Comparison of ENCODE assay signal across 1 cellular context in genomic region chr7:107035446-107035845, GRCh38.
TF ChIP-seq lines count a peak whose summit lies in the region.

No MANE protein-coding gene starts in this region.

TF ChIP-seq in K562, 482 proteins besides CTCF, POLR2A, EP300 and RAD21 (continued from another document and continues in another):
- TF ChIP-seq, protein P1, sequence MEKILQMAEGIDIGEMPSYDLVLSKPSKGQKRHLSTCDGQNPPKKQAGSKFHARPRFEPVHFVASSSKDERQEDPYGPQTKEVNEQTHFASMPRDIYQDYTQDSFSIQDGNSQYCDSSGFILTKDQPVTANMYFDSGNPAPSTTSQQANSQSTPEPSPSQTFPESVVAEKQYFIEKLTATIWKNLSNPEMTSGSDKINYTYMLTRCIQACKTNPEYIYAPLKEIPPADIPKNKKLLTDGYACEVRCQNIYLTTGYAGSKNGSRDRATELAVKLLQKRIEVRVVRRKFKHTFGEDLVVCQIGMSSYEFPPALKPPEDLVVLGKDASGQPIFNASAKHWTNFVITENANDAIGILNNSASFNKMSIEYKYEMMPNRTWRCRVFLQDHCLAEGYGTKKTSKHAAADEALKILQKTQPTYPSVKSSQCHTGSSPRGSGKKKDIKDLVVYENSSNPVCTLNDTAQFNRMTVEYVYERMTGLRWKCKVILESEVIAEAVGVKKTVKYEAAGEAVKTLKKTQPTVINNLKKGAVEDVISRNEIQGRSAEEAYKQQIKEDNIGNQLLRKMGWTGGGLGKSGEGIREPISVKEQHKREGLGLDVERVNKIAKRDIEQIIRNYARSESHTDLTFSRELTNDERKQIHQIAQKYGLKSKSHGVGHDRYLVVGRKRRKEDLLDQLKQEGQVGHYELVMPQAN (IDR thresholded peaks at IDR 0.05; ENCODE audit: borderline replicate concordance), result no peak
- TF ChIP-seq, protein P2, sequence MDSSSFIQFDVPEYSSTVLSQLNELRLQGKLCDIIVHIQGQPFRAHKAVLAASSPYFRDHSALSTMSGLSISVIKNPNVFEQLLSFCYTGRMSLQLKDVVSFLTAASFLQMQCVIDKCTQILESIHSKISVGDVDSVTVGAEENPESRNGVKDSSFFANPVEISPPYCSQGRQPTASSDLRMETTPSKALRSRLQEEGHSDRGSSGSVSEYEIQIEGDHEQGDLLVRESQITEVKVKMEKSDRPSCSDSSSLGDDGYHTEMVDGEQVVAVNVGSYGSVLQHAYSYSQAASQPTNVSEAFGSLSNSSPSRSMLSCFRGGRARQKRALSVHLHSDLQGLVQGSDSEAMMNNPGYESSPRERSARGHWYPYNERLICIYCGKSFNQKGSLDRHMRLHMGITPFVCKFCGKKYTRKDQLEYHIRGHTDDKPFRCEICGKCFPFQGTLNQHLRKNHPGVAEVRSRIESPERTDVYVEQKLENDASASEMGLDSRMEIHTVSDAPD (CRISPR knock-in tag; IDR thresholded peaks at IDR 0.05), result no peak
- TF ChIP-seq CBX1 (IDR thresholded peaks at IDR 0.05; ENCODE audit: low read depth), result no peak
- TF ChIP-seq PTBP1 (IDR thresholded peaks at IDR 0.05; ENCODE audit: low read depth, low read length), result no peak
- no peak for TF ChIP-seq ZNF197 (CRISPR knock-in tag; IDR thresholded peaks at IDR 0.05; ENCODE audit: low read depth)
- TF ChIP-seq GABPB1 (CRISPR knock-in tag; IDR thresholded peaks at IDR 0.05), result no peak
- no peak for TF ChIP-seq HSF4 (CRISPR knock-in tag; IDR thresholded peaks at IDR 0.05; ENCODE audit: borderline replicate concordance)
- no peak for TF ChIP-seq SPI1 (IDR thresholded peaks at IDR 0.05; ENCODE audit: borderline replicate concordance, low read depth, low read length)
- no peak for TF ChIP-seq TGIF2 (CRISPR knock-in tag; IDR thresholded peaks at IDR 0.05)
- TF ChIP-seq, protein P3, sequence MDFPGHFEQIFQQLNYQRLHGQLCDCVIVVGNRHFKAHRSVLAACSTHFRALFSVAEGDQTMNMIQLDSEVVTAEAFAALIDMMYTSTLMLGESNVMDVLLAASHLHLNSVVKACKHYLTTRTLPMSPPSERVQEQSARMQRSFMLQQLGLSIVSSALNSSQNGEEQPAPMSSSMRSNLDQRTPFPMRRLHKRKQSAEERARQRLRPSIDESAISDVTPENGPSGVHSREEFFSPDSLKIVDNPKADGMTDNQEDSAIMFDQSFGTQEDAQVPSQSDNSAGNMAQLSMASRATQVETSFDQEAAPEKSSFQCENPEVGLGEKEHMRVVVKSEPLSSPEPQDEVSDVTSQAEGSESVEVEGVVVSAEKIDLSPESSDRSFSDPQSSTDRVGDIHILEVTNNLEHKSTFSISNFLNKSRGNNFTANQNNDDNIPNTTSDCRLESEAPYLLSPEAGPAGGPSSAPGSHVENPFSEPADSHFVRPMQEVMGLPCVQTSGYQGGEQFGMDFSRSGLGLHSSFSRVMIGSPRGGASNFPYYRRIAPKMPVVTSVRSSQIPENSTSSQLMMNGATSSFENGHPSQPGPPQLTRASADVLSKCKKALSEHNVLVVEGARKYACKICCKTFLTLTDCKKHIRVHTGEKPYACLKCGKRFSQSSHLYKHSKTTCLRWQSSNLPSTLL (IDR thresholded peaks at IDR 0.05), result no peak
- TF ChIP-seq GATA2 (CRISPR knock-in tag; IDR thresholded peaks at IDR 0.05), result peak; percentile 76
- TF ChIP-seq SMARCE1 (IDR thresholded peaks at IDR 0.05), result peak; percentile 99
- TF ChIP-seq, protein P4, sequence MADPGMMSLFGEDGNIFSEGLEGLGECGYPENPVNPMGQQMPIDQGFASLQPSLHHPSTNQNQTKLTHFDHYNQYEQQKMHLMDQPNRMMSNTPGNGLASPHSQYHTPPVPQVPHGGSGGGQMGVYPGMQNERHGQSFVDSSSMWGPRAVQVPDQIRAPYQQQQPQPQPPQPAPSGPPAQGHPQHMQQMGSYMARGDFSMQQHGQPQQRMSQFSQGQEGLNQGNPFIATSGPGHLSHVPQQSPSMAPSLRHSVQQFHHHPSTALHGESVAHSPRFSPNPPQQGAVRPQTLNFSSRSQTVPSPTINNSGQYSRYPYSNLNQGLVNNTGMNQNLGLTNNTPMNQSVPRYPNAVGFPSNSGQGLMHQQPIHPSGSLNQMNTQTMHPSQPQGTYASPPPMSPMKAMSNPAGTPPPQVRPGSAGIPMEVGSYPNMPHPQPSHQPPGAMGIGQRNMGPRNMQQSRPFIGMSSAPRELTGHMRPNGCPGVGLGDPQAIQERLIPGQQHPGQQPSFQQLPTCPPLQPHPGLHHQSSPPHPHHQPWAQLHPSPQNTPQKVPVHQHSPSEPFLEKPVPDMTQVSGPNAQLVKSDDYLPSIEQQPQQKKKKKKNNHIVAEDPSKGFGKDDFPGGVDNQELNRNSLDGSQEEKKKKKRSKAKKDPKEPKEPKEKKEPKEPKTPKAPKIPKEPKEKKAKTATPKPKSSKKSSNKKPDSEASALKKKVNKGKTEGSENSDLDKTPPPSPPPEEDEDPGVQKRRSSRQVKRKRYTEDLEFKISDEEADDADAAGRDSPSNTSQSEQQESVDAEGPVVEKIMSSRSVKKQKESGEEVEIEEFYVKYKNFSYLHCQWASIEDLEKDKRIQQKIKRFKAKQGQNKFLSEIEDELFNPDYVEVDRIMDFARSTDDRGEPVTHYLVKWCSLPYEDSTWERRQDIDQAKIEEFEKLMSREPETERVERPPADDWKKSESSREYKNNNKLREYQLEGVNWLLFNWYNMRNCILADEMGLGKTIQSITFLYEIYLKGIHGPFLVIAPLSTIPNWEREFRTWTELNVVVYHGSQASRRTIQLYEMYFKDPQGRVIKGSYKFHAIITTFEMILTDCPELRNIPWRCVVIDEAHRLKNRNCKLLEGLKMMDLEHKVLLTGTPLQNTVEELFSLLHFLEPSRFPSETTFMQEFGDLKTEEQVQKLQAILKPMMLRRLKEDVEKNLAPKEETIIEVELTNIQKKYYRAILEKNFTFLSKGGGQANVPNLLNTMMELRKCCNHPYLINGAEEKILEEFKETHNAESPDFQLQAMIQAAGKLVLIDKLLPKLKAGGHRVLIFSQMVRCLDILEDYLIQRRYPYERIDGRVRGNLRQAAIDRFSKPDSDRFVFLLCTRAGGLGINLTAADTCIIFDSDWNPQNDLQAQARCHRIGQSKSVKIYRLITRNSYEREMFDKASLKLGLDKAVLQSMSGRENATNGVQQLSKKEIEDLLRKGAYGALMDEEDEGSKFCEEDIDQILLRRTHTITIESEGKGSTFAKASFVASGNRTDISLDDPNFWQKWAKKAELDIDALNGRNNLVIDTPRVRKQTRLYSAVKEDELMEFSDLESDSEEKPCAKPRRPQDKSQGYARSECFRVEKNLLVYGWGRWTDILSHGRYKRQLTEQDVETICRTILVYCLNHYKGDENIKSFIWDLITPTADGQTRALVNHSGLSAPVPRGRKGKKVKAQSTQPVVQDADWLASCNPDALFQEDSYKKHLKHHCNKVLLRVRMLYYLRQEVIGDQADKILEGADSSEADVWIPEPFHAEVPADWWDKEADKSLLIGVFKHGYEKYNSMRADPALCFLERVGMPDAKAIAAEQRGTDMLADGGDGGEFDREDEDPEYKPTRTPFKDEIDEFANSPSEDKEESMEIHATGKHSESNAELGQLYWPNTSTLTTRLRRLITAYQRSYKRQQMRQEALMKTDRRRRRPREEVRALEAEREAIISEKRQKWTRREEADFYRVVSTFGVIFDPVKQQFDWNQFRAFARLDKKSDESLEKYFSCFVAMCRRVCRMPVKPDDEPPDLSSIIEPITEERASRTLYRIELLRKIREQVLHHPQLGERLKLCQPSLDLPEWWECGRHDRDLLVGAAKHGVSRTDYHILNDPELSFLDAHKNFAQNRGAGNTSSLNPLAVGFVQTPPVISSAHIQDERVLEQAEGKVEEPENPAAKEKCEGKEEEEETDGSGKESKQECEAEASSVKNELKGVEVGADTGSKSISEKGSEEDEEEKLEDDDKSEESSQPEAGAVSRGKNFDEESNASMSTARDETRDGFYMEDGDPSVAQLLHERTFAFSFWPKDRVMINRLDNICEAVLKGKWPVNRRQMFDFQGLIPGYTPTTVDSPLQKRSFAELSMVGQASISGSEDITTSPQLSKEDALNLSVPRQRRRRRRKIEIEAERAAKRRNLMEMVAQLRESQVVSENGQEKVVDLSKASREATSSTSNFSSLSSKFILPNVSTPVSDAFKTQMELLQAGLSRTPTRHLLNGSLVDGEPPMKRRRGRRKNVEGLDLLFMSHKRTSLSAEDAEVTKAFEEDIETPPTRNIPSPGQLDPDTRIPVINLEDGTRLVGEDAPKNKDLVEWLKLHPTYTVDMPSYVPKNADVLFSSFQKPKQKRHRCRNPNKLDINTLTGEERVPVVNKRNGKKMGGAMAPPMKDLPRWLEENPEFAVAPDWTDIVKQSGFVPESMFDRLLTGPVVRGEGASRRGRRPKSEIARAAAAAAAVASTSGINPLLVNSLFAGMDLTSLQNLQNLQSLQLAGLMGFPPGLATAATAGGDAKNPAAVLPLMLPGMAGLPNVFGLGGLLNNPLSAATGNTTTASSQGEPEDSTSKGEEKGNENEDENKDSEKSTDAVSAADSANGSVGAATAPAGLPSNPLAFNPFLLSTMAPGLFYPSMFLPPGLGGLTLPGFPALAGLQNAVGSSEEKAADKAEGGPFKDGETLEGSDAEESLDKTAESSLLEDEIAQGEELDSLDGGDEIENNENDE (IDR thresholded peaks at IDR 0.05; ENCODE audit: low read depth, low read length), result no peak
- no peak for TF ChIP-seq SAFB (IDR thresholded peaks at IDR 0.05; ENCODE audit: borderline replicate concordance, low read depth, low read length)
- no peak for TF ChIP-seq MCM5 (IDR thresholded peaks at IDR 0.05; ENCODE audit: low read depth)
- peak; percentile 41; the same call in 1 of the 2 replicates for TF ChIP-seq MAFF (IDR thresholded peaks at IDR 0.05; ENCODE audit: low read length)
- no peak for TF ChIP-seq ZNF79 (CRISPR knock-in tag; IDR thresholded peaks at IDR 0.05; ENCODE audit: low read depth)
- no peak for TF ChIP-seq ZNF449 (CRISPR knock-in tag; IDR thresholded peaks at IDR 0.05)
- no peak for TF ChIP-seq MTF1 (CRISPR knock-in tag; IDR thresholded peaks at IDR 0.05; ENCODE audit: borderline replicate concordance)
- TF ChIP-seq ARID1B (IDR thresholded peaks at IDR 0.05), result peak; percentile 97
- TF ChIP-seq, protein P5, sequence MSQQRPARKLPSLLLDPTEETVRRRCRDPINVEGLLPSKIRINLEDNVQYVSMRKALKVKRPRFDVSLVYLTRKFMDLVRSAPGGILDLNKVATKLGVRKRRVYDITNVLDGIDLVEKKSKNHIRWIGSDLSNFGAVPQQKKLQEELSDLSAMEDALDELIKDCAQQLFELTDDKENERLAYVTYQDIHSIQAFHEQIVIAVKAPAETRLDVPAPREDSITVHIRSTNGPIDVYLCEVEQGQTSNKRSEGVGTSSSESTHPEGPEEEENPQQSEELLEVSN (IDR thresholded peaks at IDR 0.05; ENCODE audit: borderline replicate concordance in 1 of 2, extremely low read depth in 1 of 2, insufficient read depth in 1 of 2, insufficient read length in 1 of 2, low read depth in 1 of 2, low read length in 1 of 2, poor library complexity in 1 of 2, severe bottlenecking in 1 of 2), result no peak
- no peak for TF ChIP-seq TOE1 (IDR thresholded peaks at IDR 0.05; ENCODE audit: borderline replicate concordance)
- no peak for TF ChIP-seq TOE1 (CRISPR knock-in tag; IDR thresholded peaks at IDR 0.05; ENCODE audit: borderline replicate concordance, low read depth)
- TF ChIP-seq L3MBTL2 (IDR thresholded peaks at IDR 0.05), result no peak
- TF ChIP-seq, protein P6, sequence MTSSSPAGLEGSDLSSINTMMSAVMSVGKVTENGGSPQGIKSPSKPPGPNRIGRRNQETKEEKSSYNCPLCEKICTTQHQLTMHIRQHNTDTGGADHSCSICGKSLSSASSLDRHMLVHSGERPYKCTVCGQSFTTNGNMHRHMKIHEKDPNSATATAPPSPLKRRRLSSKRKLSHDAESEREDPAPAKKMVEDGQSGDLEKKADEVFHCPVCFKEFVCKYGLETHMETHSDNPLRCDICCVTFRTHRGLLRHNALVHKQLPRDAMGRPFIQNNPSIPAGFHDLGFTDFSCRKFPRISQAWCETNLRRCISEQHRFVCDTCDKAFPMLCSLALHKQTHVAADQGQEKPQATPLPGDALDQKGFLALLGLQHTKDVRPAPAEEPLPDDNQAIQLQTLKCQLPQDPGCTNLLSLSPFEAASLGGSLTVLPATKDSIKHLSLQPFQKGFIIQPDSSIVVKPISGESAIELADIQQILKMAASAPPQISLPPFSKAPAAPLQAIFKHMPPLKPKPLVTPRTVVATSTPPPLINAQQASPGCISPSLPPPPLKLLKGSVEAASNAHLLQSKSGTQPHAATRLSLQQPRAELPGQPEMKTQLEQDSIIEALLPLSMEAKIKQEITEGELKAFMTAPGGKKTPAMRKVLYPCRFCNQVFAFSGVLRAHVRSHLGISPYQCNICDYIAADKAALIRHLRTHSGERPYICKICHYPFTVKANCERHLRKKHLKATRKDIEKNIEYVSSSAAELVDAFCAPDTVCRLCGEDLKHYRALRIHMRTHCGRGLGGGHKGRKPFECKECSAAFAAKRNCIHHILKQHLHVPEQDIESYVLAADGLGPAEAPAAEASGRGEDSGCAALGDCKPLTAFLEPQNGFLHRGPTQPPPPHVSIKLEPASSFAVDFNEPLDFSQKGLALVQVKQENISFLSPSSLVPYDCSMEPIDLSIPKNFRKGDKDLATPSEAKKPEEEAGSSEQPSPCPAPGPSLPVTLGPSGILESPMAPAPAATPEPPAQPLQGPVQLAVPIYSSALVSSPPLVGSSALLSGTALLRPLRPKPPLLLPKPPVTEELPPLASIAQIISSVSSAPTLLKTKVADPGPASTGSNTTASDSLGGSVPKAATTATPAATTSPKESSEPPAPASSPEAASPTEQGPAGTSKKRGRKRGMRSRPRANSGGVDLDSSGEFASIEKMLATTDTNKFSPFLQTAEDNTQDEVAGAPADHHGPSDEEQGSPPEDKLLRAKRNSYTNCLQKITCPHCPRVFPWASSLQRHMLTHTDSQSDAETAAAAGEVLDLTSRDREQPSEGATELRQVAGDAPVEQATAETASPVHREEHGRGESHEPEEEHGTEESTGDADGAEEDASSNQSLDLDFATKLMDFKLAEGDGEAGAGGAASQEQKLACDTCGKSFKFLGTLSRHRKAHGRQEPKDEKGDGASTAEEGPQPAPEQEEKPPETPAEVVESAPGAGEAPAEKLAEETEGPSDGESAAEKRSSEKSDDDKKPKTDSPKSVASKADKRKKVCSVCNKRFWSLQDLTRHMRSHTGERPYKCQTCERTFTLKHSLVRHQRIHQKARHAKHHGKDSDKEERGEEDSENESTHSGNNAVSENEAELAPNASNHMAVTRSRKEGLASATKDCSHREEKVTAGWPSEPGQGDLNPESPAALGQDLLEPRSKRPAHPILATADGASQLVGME (CRISPR knock-in tag; IDR thresholded peaks at IDR 0.05), result peak; percentile 77; the same call in 1 of the 2 replicates
